ENCODE assay signal across 25 cellular contexts in the genomic region with DNA sequence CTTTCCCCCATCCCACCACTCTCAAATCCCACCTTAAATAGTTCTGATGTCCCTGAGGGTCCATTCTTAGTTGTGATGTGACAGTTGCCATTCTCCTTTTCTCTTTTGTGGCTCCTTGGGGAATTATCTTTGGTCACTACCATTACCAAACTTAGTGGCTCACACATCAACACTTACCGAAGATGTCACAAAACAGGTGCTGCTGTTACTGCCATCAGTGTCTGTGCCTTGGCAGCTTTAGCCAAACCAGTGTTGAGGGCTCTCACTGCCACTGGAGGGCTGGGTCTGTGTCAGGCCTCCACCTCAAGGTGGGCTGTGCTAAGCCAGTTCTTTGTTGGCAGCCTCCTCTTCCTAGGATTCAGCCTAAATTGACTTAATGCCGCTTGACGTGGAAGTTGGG.
DNase-seq lines count a peak whose midpoint lies in the region; ATAC-seq and TF ChIP-seq lines count a peak whose summit lies in the region.
"Had no signal": no experiment of that assay in that cellular context is flagged by ENCODE, and none has a peak within 500 bp of the region (broad histone marks: within the 10 kb centered on the region; RNA-seq: fewer than 3 reads in every experiment).

No MANE protein-coding gene starts in this region.

- ATAC-seq in WTC11 (peak; percentile 28; the same call in 1 of the 2 replicates), GM19397 (IDR thresholded peaks at IDR 0.05; ENCODE audit: unreplicated experiment) (no peak), GM19328 (IDR thresholded peaks at IDR 0.05; ENCODE audit: unreplicated experiment) (no peak)
- ATAC-seq: GM12878 had no signal

- 0 out of 2 replicates have a peak, but pooled peaks cover 3% of the 10 kb centered on the region for H3K36me3 Mint-ChIP-seq in WTC11
- H3K36me3 Mint-ChIP-seq: CD14-positive monocyte; CD4-positive, alpha-beta memory T cell; CD4-positive, CD25-positive, alpha-beta regulatory T cell; CD8-positive, alpha-beta memory T cell had no signal

- H3K27ac Mint-ChIP-seq in WTC11 = no peak overlapping the region
- H3K27ac Mint-ChIP-seq: CD14-positive monocyte; CD4-positive, alpha-beta memory T cell; CD4-positive, CD25-positive, alpha-beta regulatory T cell; CD8-positive, alpha-beta memory T cell had no signal

- H3K4me1 Mint-ChIP-seq in WTC11 = peaks cover 3% of the 10 kb centered on the region
- H3K4me1 Mint-ChIP-seq: CD14-positive monocyte; CD4-positive, alpha-beta memory T cell; CD4-positive, CD25-positive, alpha-beta regulatory T cell; CD8-positive, alpha-beta memory T cell had no signal

- no peak overlapping the region for H3K4me3 Mint-ChIP-seq in WTC11
- H3K4me3 Mint-ChIP-seq: CD14-positive monocyte; CD4-positive, alpha-beta memory T cell; CD4-positive, CD25-positive, alpha-beta regulatory T cell; CD8-positive, alpha-beta memory T cell had no signal

- no peak overlapping the region for H3K9ac ChIP-seq in OCI-LY1 (ENCODE audit: low read length)
- H3K9ac ChIP-seq: BLaER1 had no signal

- H3K9me3 Mint-ChIP-seq in WTC11 = peaks cover 5% of the 10 kb centered on the region; the same call in 1 of the 2 replicates
- H3K9me3 Mint-ChIP-seq: CD4-positive, alpha-beta memory T cell had no signal

- no peaks in the 10 kb centered on the region for H3K36me3 ChIP-seq in OCI-LY1 (ENCODE audit: insufficient read depth, low read length)
- H3K36me3 ChIP-seq in ascending aorta = no peaks in the 10 kb centered on the region
- H3K36me3 ChIP-seq: BE2C, BLaER1 had no signal

- no peaks in the 10 kb centered on the region for H3K27me3 ChIP-seq in OCI-LY1 (ENCODE audit: insufficient read depth, low read length)
- H3K27me3 ChIP-seq in ascending aorta = no peaks in the 10 kb centered on the region
- H3K27me3 ChIP-seq: BE2C, BLaER1 had no signal

- no peaks in the 10 kb centered on the region for H3K9me3 ChIP-seq in OCI-LY1 (ENCODE audit: low read length)
- no peaks in the 10 kb centered on the region for H3K9me3 ChIP-seq in ascending aorta
- H3K9me3 ChIP-seq: BE2C, BLaER1 had no signal

- intact Hi-C loops in ascending aorta (cut with DNase I) = no loop called here

- TF ChIP-seq CTCF in OCI-LY1 (IDR thresholded peaks at IDR 0.05; ENCODE audit: low read length) (no peak), WTC11 (IDR thresholded peaks at IDR 0.05) (no peak), ascending aorta (IDR thresholded peaks at IDR 0.05) (no peak)

- H2AFZ ChIP-seq in OCI-LY1 (ENCODE audit: low read length) = peak overlapping the region; percentile 30; the same call in 1 of the 2 replicates

- H3K79me2 ChIP-seq in OCI-LY1 (ENCODE audit: insufficient read depth, low read length) = no peaks in the 10 kb centered on the region

- CTCF ChIA-PET in WTC11 (lab: Charles Lee) = interaction anchor here (0.6 kb wide), 1 partner anchor 58 kb away, joined by 3 read pairs; no protein-coding TSS in a partner anchor

- H3K27ac ChIP-seq in OCI-LY1 (ENCODE audit: low read depth, low read length, poor library complexity, severe bottlenecking) (no peak overlapping the region), ascending aorta (no peak overlapping the region)
- H3K27ac ChIP-seq: BLaER1 had no signal

- H3K27me3 Mint-ChIP-seq in WTC11 (ENCODE audit: low read depth) = no peaks in the 10 kb centered on the region
- H3K27me3 Mint-ChIP-seq: CD4-positive, CD25-positive, alpha-beta regulatory T cell had no signal

- no peak for DNase-seq in WTC11 (ENCODE audit: low spot score)
- DNase-seq in myocyte (ENCODE audit: low read depth) = peak; percentile 51
- DNase-seq in activated effector memory CD4-positive, alpha-beta T cell treated with anti-CD3 and anti-CD28 coated beads, Interleukin-2, amount 50 U/mL, for 16 hours = no peak
- DNase-seq in ascending aorta (ENCODE audit: low spot score in 2 of 2) = no peak
- DNase-seq: 8988T; ACHN; BE2C; C1 segment of cervical spinal cord; CD4-positive, alpha-beta memory T cell; CD4-positive, CD25-positive, alpha-beta regulatory T cell; CD8-positive, alpha-beta memory T cell; COR-L47; DMS 273 treated with DMSO at 0.1 percent for 48 hours; DMS153; DMS53; DMS79; DND-41; EL; GDM1 had no signal

- no peak overlapping the region for H3K4me2 ChIP-seq in OCI-LY1 (ENCODE audit: low read length)
- H3K4me2 ChIP-seq: BLaER1 had no signal

- H3K9me2 ChIP-seq in OCI-LY1 (ENCODE audit: low read depth, low read length) = no peaks in the 10 kb centered on the region

- no peaks in the 10 kb centered on the region for H3F3A ChIP-seq in OCI-LY1 (ENCODE audit: insufficient read depth, low read length)

- no peaks in the 10 kb centered on the region for H4K20me1 ChIP-seq in OCI-LY1 (ENCODE audit: insufficient read depth, low read length)
- H4K20me1 ChIP-seq: BLaER1 had no signal

- POLR2A ChIA-PET in WTC11 (lab: Charles Lee) = no interaction called here

- H3K4me3 ChIP-seq in OCI-LY1 (ENCODE audit: low read depth, low read length, poor library complexity, severe bottlenecking) (no peak overlapping the region), ascending aorta (no peak overlapping the region)
- H3K4me3 ChIP-seq: BLaER1, GM12878 had no signal

- H3K4me1 ChIP-seq in OCI-LY1 (ENCODE audit: insufficient read depth, low read length, severe bottlenecking) (peaks cover 38% of the 10 kb centered on the region), ascending aorta (peaks cover 0 to 8% of the 10 kb centered on the region in 2 donors)
- H3K4me1 ChIP-seq: BE2C had no signal

TF ChIP-seq in WTC11, 78 proteins besides CTCF, POLR2A, EP300 and RAD21 (continues in another document):
- TF ChIP-seq FOXK1 (CRISPR knock-in tag; IDR thresholded peaks at IDR 0.05) = no peak
- TF ChIP-seq, protein P1, sequence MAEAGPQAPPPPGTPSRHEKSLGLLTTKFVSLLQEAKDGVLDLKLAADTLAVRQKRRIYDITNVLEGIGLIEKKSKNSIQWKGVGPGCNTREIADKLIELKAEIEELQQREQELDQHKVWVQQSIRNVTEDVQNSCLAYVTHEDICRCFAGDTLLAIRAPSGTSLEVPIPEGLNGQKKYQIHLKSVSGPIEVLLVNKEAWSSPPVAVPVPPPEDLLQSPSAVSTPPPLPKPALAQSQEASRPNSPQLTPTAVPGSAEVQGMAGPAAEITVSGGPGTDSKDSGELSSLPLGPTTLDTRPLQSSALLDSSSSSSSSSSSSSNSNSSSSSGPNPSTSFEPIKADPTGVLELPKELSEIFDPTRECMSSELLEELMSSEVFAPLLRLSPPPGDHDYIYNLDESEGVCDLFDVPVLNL (CRISPR knock-in tag; IDR thresholded peaks at IDR 0.05; ENCODE audit: borderline replicate concordance, low read depth) = no peak
- TF ChIP-seq, protein P2, sequence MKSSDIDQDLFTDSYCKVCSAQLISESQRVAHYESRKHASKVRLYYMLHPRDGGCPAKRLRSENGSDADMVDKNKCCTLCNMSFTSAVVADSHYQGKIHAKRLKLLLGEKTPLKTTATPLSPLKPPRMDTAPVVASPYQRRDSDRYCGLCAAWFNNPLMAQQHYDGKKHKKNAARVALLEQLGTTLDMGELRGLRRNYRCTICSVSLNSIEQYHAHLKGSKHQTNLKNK (CRISPR knock-in tag; IDR thresholded peaks at IDR 0.05) = no peak
- no peak for TF ChIP-seq SOX15 (CRISPR knock-in tag; IDR thresholded peaks at IDR 0.05)
- no peak for TF ChIP-seq TEAD4 (CRISPR knock-in tag; IDR thresholded peaks at IDR 0.05)
- TF ChIP-seq, protein P3, sequence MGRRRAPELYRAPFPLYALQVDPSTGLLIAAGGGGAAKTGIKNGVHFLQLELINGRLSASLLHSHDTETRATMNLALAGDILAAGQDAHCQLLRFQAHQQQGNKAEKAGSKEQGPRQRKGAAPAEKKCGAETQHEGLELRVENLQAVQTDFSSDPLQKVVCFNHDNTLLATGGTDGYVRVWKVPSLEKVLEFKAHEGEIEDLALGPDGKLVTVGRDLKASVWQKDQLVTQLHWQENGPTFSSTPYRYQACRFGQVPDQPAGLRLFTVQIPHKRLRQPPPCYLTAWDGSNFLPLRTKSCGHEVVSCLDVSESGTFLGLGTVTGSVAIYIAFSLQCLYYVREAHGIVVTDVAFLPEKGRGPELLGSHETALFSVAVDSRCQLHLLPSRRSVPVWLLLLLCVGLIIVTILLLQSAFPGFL (CRISPR knock-in tag; IDR thresholded peaks at IDR 0.05; ENCODE audit: borderline replicate concordance) = no peak
- TF ChIP-seq, protein P4, sequence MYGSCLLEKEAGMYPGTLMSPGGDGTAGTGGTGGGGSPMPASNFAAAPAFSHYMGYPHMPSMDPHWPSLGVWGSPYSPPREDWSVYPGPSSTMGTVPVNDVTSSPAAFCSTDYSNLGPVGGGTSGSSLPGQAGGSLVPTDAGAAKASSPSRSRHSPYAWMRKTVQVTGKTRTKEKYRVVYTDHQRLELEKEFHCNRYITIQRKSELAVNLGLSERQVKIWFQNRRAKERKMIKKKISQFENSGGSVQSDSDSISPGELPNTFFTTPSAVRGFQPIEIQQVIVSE (CRISPR knock-in tag; IDR thresholded peaks at IDR 0.05; ENCODE audit: borderline replicate concordance) = no peak
- no peak for TF ChIP-seq SMAD3 (CRISPR knock-in tag; IDR thresholded peaks at IDR 0.05; ENCODE audit: borderline replicate concordance)
- no peak for TF ChIP-seq ESRRA (CRISPR knock-in tag; IDR thresholded peaks at IDR 0.05; ENCODE audit: borderline replicate concordance)
- no peak for TF ChIP-seq KAT7 (CRISPR knock-in tag; IDR thresholded peaks at IDR 0.05; ENCODE audit: borderline replicate concordance)
- no peak for TF ChIP-seq ZNF232 (CRISPR knock-in tag; IDR thresholded peaks at IDR 0.05)
- no peak for TF ChIP-seq CREB1 (CRISPR knock-in tag; IDR thresholded peaks at IDR 0.05)
